11 cellular contexts compared by ENCODE assay signal in the genomic region with DNA sequence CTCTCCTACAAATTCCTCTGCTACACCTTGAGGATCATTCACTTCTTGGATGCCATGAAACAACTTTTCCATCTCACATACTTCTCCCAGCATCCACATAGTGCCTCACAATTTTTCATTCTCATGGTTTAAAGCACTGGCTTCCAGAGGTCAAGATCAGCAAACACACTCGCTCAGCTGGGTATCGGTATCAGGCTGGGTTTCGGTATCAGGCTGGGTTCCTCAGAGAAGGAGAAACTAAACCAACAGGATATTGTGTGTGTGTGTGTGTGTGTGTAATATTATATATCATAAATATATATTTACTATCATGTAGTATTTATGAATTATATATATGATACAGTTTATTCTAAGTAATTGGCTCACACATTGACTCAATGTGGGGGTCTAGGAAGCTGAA. TPM values are rescaled to one million over a fixed set of nuclear protein-coding genes. Genes with fewer than 3 reads are reported as not detected.
"Had no signal": no experiment of that assay in that cellular context is flagged by ENCODE, and none has a peak within 500 bp of the region (broad histone marks: within the 10 kb centered on the region; RNA-seq: fewer than 3 reads in every experiment).

A gene (minus strand): TSS at position 99 of the 400 bp plus-strand sequence. CDS start 624 bp downstream, outside the sequence.

RNA-seq across cellular contexts. Expression of the gene that starts here (rescaled TPM):
- total RNA-seq: OCI-LY7, PC-3, PC-9, Peyer's patch, Right ventricle myocardium inferior, Right ventricle myocardium superior, RPMI7951, SJCRH30, SJSA1, SK-MEL-5 had no signal
- polyA plus RNA-seq: SK-N-SH had no signal
